8 cellular contexts compared by ENCODE assay signal in the genomic region with DNA sequence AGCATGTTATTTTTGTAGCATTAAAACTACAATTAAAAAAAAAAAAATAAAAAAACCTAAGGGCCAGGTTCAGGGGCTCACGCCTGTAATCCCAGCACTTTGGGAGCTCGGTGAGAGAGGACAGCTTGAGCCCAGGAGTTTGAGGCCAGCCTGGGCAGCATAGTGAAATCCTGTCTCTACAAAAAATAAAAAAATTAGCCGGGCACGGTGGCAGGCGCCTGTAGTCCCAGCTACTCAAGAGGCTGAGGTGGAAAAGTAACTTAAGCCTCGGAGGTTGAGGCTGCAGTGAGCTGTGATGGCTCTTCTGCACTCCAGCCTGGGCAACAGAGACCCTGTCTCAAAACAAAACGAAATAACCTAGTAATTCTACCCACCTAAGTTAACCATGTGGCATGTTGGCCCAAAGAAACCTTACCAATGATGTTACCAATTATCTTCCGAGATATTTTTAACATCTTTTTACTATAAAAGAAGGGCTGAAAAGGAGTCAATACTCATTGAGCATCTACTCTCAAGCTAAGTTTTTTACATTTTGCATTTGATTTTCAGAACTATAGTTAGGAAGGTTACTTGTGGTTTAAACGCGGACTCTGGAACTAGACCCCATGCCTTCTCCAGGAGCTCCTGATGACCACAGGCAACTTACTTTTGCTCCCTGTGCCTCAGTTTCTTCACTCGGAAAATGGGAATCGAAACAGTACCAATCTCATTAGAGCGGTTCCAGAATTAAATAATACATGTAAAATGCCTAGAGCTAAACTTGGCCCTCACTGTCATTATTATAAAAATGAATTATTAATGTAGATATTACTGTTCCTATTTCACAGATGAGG. TPM values are rescaled to one million over a fixed set of nuclear protein-coding genes. Genes with fewer than 3 reads are reported as not detected.
DNase-seq lines count a peak whose midpoint lies in the region; ATAC-seq and TF ChIP-seq lines count a peak whose summit lies in the region.

No MANE protein-coding gene starts in this region.

- peak overlapping the region; percentile 74 to 96 (median 82) for H3K4me3 ChIP-seq in Peyer's patch
- peak overlapping the region; percentile 96 to 100 (median 99) for H3K4me3 ChIP-seq in esophagus muscularis mucosa
- H3K4me3 ChIP-seq in parathyroid adenoma (ENCODE audit: low read depth, low read length), result peak overlapping the region; percentile 83

- no peak for TF ChIP-seq CTCF in Peyer's patch (IDR thresholded peaks at IDR 0.05)
- no peak for TF ChIP-seq CTCF in esophagus muscularis mucosa (IDR thresholded peaks at IDR 0.05)
- no peak for TF ChIP-seq CTCF in parathyroid adenoma (IDR thresholded peaks at IDR 0.05)

- TF ChIP-seq POLR2A in Peyer's patch (IDR thresholded peaks at IDR 0.05) (no peak), esophagus muscularis mucosa (IDR thresholded peaks at IDR 0.05; ENCODE audit: low read depth) (no peak)

- peaks cover 19% of the 10 kb centered on the region for H3K79me2 ChIP-seq in parathyroid adenoma

- H2AFZ ChIP-seq in parathyroid adenoma, result no peak overlapping the region

- intact Hi-C loops in esophagus muscularis mucosa (cut with DNase I), result no loop called here

- no peak for ATAC-seq in left lobe of liver
- ATAC-seq in HG03196 (IDR thresholded peaks at IDR 0.05; ENCODE audit: unreplicated experiment), result no peak

- H3K27me3 ChIP-seq in Peyer's patch (no peaks in the 10 kb centered on the region), esophagus muscularis mucosa (no peaks in the 10 kb centered on the region), parathyroid adenoma (ENCODE audit: control insufficient read depth, insufficient read depth, low read length) (no peaks in the 10 kb centered on the region)

- no peaks in the 10 kb centered on the region for H3K9me3 ChIP-seq in ES-I3 (ENCODE audit: control insufficient read depth, insufficient read depth, low read length)
- no peaks in the 10 kb centered on the region for H3K9me3 ChIP-seq in Peyer's patch
- H3K9me3 ChIP-seq in esophagus muscularis mucosa, result no peaks in the 10 kb centered on the region
- no peaks in the 10 kb centered on the region for H3K9me3 ChIP-seq in parathyroid adenoma (ENCODE audit: control insufficient read depth, low read length)

- H3K9ac ChIP-seq in ES-I3 (ENCODE audit: low read depth, low read length) (peak overlapping the region; percentile 79), parathyroid adenoma (no peak overlapping the region)

- no peak for DNase-seq in Peyer's patch
- DNase-seq in esophagus muscularis mucosa (ENCODE audit: extremely low spot score), result no peak
- DNase-seq in left lobe of liver (ENCODE audit: low spot score), result no peak
- no peak for DNase-seq in activated CD8-positive, alpha-beta memory T cell treated with anti-CD3 and anti-CD28 coated beads, Interleukin-2, amount 50 U/mL, for 4 hours
- DNase-seq in amniotic stem cell (lab: John Stamatoyannopoulos, UW), result no peak

- H3K4me2 ChIP-seq in parathyroid adenoma (ENCODE audit: low read length), result peak overlapping the region; percentile 73

- WGBS in esophagus muscularis mucosa, result 19% methylated on average over 13 of the region's 13 CpGs

- H3K27ac ChIP-seq in Peyer's patch (peak overlapping the region; percentile 83 to 97 (median 92)), esophagus muscularis mucosa (replicated peaks in 1 of 4) (peak overlapping the region; percentile 96 to 100 (median 98)), parathyroid adenoma (peak overlapping the region; percentile 80)

- no peaks in the 10 kb centered on the region for H3K36me3 ChIP-seq in ES-I3 (ENCODE audit: insufficient read depth, low read length)
- no peaks in the 10 kb centered on the region for H3K36me3 ChIP-seq in Peyer's patch
- no peaks in the 10 kb centered on the region for H3K36me3 ChIP-seq in esophagus muscularis mucosa
- H3K36me3 ChIP-seq in parathyroid adenoma (ENCODE audit: control insufficient read depth, insufficient read depth, low read length), result no peaks in the 10 kb centered on the region

- TF ChIP-seq EP300 in esophagus muscularis mucosa (IDR thresholded peaks at IDR 0.05), result no peak

- peaks cover 29% of the 10 kb centered on the region for H3K4me1 ChIP-seq in ES-I3 (ENCODE audit: insufficient read depth, low read length)
- peaks cover 0 to 42% (median 5%) of the 10 kb centered on the region in 4 donors for H3K4me1 ChIP-seq in Peyer's patch
- peaks cover 53 to 71% (median 64%) of the 10 kb centered on the region in 4 donors for H3K4me1 ChIP-seq in esophagus muscularis mucosa
- H3K4me1 ChIP-seq in parathyroid adenoma, result peaks cover 29% of the 10 kb centered on the region

RNA-seq across cellular contexts. Expression of gene ITGB1, which starts 1.4 kb away (rescaled TPM):
- 100 to 1,000 TPM in 3 of 4 donors, 10 to 100 TPM in 1; 57.8 to 256 (median 162) TPM for total RNA-seq in Peyer's patch
- 1,000 to 10,000 TPM; 1,385 to 1,873 (median 1,661) TPM for total RNA-seq in esophagus muscularis mucosa
- total RNA-seq in left lobe of liver, result 142 TPM
